34 cellular contexts compared by ENCODE assay signal in genomic region chr5:167460449-167461020, GRCh38.
"Had no signal": no experiment of that assay in that cellular context is flagged by ENCODE, and none has a peak within 500 bp of the region (broad histone marks: within the 10 kb centered on the region; RNA-seq: fewer than 3 reads in every experiment).

No MANE protein-coding gene starts in this region.

- H3K4me3 Mint-ChIP-seq: activated CD8-positive, alpha-beta T cell treated with anti-CD3 and anti-CD28 coated beads for 36 hours; activated naive CD4-positive, alpha-beta T cell treated with anti-CD3 and anti-CD28 coated beads, Interleukin-2, amount 50 U/mL, for 24 hours; activated naive CD8-positive, alpha-beta T cell treated with anti-CD3 and anti-CD28 coated beads, Interleukin-2, amount 50 U/mL, for 24 hours; activated T-cell treated with anti-CD3 and anti-CD28 coated beads, Interleukin-2, amount 50 U/mL, for 4 hours; activated T-helper 17 cell treated with anti-CD3 and anti-CD28 coated beads, Interleukin-2, amount 50 U/mL, for 72 hours; endodermal cell; immature natural killer cell; memory B cell; naive thymus-derived CD8-positive, alpha-beta T cell; neural crest cell; stimulated activated effector memory CD8-positive, alpha-beta T cell treated with anti-CD3 and anti-CD28 coated beads, Interleukin-12 subunit alpha, Interleukin-12 subunit beta, amount 100 ng/mL, for 72 hours; stimulated activated naive CD8-positive, alpha-beta T cell treated with anti-CD3 and anti-CD28 coated beads, Interleukin-15, amount 100 ng/mL, for 72 hours; type B pancreatic cell; WTC11 had no signal

- H3K4me1 Mint-ChIP-seq: activated naive CD4-positive, alpha-beta T cell treated with anti-CD3 and anti-CD28 coated beads, Interleukin-2, amount 50 U/mL, for 24 hours; activated naive CD8-positive, alpha-beta T cell treated with anti-CD3 and anti-CD28 coated beads, Interleukin-2, amount 50 U/mL, for 24 hours; activated T-helper 17 cell treated with anti-CD3 and anti-CD28 coated beads, Interleukin-2, amount 50 U/mL, for 72 hours; endodermal cell; immature natural killer cell; memory B cell; stimulated activated effector memory CD8-positive, alpha-beta T cell treated with anti-CD3 and anti-CD28 coated beads, Interleukin-12 subunit alpha, Interleukin-12 subunit beta, amount 100 ng/mL, for 72 hours; stimulated activated naive CD8-positive, alpha-beta T cell treated with anti-CD3 and anti-CD28 coated beads, Interleukin-15, amount 100 ng/mL, for 72 hours; WTC11 had no signal

- H3K27ac Mint-ChIP-seq: activated CD8-positive, alpha-beta T cell treated with anti-CD3 and anti-CD28 coated beads for 36 hours; activated naive CD4-positive, alpha-beta T cell treated with anti-CD3 and anti-CD28 coated beads, Interleukin-2, amount 50 U/mL, for 24 hours; activated naive CD8-positive, alpha-beta T cell treated with anti-CD3 and anti-CD28 coated beads, Interleukin-2, amount 50 U/mL, for 24 hours; activated T-helper 17 cell treated with anti-CD3 and anti-CD28 coated beads, Interleukin-2, amount 50 U/mL, for 72 hours; endodermal cell; immature natural killer cell; memory B cell; naive thymus-derived CD8-positive, alpha-beta T cell; stimulated activated effector memory CD8-positive, alpha-beta T cell treated with anti-CD3 and anti-CD28 coated beads, Interleukin-12 subunit alpha, Interleukin-12 subunit beta, amount 100 ng/mL, for 72 hours; stimulated activated naive CD8-positive, alpha-beta T cell treated with anti-CD3 and anti-CD28 coated beads, Interleukin-15, amount 100 ng/mL, for 72 hours; type B pancreatic cell; WTC11 had no signal

- DNase-seq: activated CD4-positive, alpha-beta T cell treated with anti-CD3 and anti-CD28 coated beads for 1 hour; activated CD4-positive, alpha-beta T cell treated with anti-CD3 and anti-CD28 coated beads, Interleukin-2, amount 50 U/mL, for 1 hour; activated CD8-positive, alpha-beta T cell treated with anti-CD3 and anti-CD28 coated beads for 36 hours; activated gamma-delta T cell treated with Interleukin-2 at 50 U/mL for 16 hours; activated naive CD8-positive, alpha-beta T cell treated with anti-CD3 and anti-CD28 coated beads, Interleukin-2, amount 50 U/mL, for 24 hours; activated T-cell treated with anti-CD3 and anti-CD28 coated beads, Interleukin-2, amount 50 U/mL, for 4 hours; amygdala; central memory CD4-positive, alpha-beta T cell; endodermal cell; foreskin fibroblast; heart left ventricle; hypothalamus; immature natural killer cell; kidney; left colon; midbrain; naive thymus-derived CD8-positive, alpha-beta T cell; nucleus accumbens; pancreas; retina; small intestine; stimulated activated CD4-positive, alpha-beta T cell treated with anti-CD3 and anti-CD28 coated beads, Interleukin-4, amount 100 ng/mL, for 24 hours; stimulated activated naive CD8-positive, alpha-beta T cell treated with anti-CD3 and anti-CD28 coated beads, Interleukin-15, amount 100 ng/mL, for 72 hours; substantia nigra; uterus had no signal

- H3K27me3 Mint-ChIP-seq: activated CD8-positive, alpha-beta T cell treated with anti-CD3 and anti-CD28 coated beads for 36 hours; activated naive CD4-positive, alpha-beta T cell treated with anti-CD3 and anti-CD28 coated beads, Interleukin-2, amount 50 U/mL, for 24 hours; activated naive CD8-positive, alpha-beta T cell treated with anti-CD3 and anti-CD28 coated beads, Interleukin-2, amount 50 U/mL, for 24 hours; activated T-helper 17 cell treated with anti-CD3 and anti-CD28 coated beads, Interleukin-2, amount 50 U/mL, for 72 hours; memory B cell; stimulated activated naive CD8-positive, alpha-beta T cell treated with anti-CD3 and anti-CD28 coated beads, Interleukin-15, amount 100 ng/mL, for 72 hours; type B pancreatic cell had no signal

- ATAC-seq: activated CD8-positive, alpha-beta T cell treated with anti-CD3 and anti-CD28 coated beads for 36 hours; activated naive CD8-positive, alpha-beta T cell treated with anti-CD3 and anti-CD28 coated beads, Interleukin-2, amount 50 U/mL, for 24 hours; activated T-cell treated with anti-CD3 and anti-CD28 coated beads, Interleukin-2, amount 50 U/mL, for 4 hours; activated T-helper 17 cell treated with anti-CD3 and anti-CD28 coated beads, Interleukin-2, amount 50 U/mL, for 72 hours; esophagus mucosa; heart left ventricle; left colon; naive thymus-derived CD8-positive, alpha-beta T cell; pancreas; sciatic nerve; stimulated activated effector memory CD8-positive, alpha-beta T cell treated with anti-CD3 and anti-CD28 coated beads, Interleukin-12 subunit alpha, Interleukin-12 subunit beta, amount 100 ng/mL, for 72 hours; stimulated activated naive CD8-positive, alpha-beta T cell treated with anti-CD3 and anti-CD28 coated beads, Interleukin-15, amount 100 ng/mL, for 72 hours; WTC11 had no signal

- H3K36me3 Mint-ChIP-seq: activated naive CD4-positive, alpha-beta T cell treated with anti-CD3 and anti-CD28 coated beads, Interleukin-2, amount 50 U/mL, for 24 hours; immature natural killer cell; memory B cell; naive thymus-derived CD8-positive, alpha-beta T cell; stimulated activated effector memory CD8-positive, alpha-beta T cell treated with anti-CD3 and anti-CD28 coated beads, Interleukin-12 subunit alpha, Interleukin-12 subunit beta, amount 100 ng/mL, for 72 hours; WTC11 had no signal
